ENCODE assay signal across 8 cellular contexts in genomic region chr9:92146610-92147009, GRCh38. TPM values are rescaled to one million over a fixed set of nuclear protein-coding genes. Genes with fewer than 3 reads are reported as not detected.
DNase-seq lines count a peak whose midpoint lies in the region; FAIRE-seq and TF ChIP-seq lines count a peak whose summit lies in the region.

No MANE protein-coding gene starts in this region.

- POLR2A ChIA-PET in SK-N-SH (lab: Yijun Ruan, JAX) = no interaction called here

- H3K36me3 ChIP-seq in ES-I3 (ENCODE audit: insufficient read depth, low read length) (no peaks in the 10 kb centered on the region), SK-N-SH (replicated peaks in 1 of 2; ENCODE audit: control insufficient read depth in 1 of 2, insufficient read depth in 2 of 2, low read length in 1 of 2) (no peaks in the 10 kb centered on the region), prostate gland (no peaks in the 10 kb centered on the region)

- peaks cover 3% of the 10 kb centered on the region for H3F3A ChIP-seq in SK-N-SH (replicated peaks; ENCODE audit: insufficient read depth)

- FAIRE-seq in frontal cortex (lab: Jason Lieb, UNC) = no peak

- H3K9ac ChIP-seq in ES-I3 (ENCODE audit: low read depth, low read length) = peak overlapping the region; percentile 32; the same call in 1 of the 2 replicates
- no peak overlapping the region for H3K9ac ChIP-seq in SK-N-SH

- TF ChIP-seq EP300 in SK-N-SH (IDR thresholded peaks at IDR 0.05; ENCODE audit: borderline replicate concordance in 1 of 2, low read depth in 1 of 2, low read length in 1 of 2) = no peak

- H3K9me2 ChIP-seq in SK-N-SH = no peaks in the 10 kb centered on the region

- no peaks in the 10 kb centered on the region for H3K27me3 ChIP-seq in SK-N-SH (ENCODE audit: insufficient read depth)
- H3K27me3 ChIP-seq in prostate gland (replicated peaks; ENCODE audit: insufficient read depth) = no peaks in the 10 kb centered on the region

- H3K79me2 ChIP-seq in SK-N-SH (ENCODE audit: insufficient read depth) = no peaks in the 10 kb centered on the region

- H3K4me3 ChIP-seq in SK-N-SH (ENCODE audit: low read depth in 2 of 2, low read length in 1 of 2) (no peak overlapping the region), foreskin fibroblast (ENCODE audit: low read depth in 1 of 2, low read length in 2 of 2) (no peak overlapping the region), prostate gland (no peak overlapping the region)

- H3K4me1 ChIP-seq in ES-I3 (ENCODE audit: insufficient read depth, low read length) (peaks cover 7% of the 10 kb centered on the region; the same call in 1 of the 2 replicates), SK-N-SH (ENCODE audit: control insufficient read depth in 1 of 2, insufficient read depth in 2 of 2, low read depth in 1 of 2, low read length in 1 of 2) (peaks cover 12 to 17% of the 10 kb centered on the region in 2 experiments; a peak in 3 of 4 replicates), prostate gland (replicated peaks) (no peaks in the 10 kb centered on the region)

- no peak for TF ChIP-seq POLR2A in prostate gland (IDR thresholded peaks at IDR 0.05)

- H3K4me2 ChIP-seq in SK-N-SH = no peak overlapping the region

- no peak for TF ChIP-seq RAD21 in SK-N-SH (IDR thresholded peaks at IDR 0.05; ENCODE audit: low read length)

- CTCF ChIA-PET in SK-N-SH (lab: Yijun Ruan, JAX) = interaction anchor here (1.1 to 4.2 kb wide), 3 partner anchors 7 to 96 kb away, joined by 4 to 36 read pairs (median 5); no protein-coding TSS in a partner anchor

- peak overlapping the region; percentile 63; the same call in 1 of the 2 replicates for H2AFZ ChIP-seq in SK-N-SH (ENCODE audit: low read depth)

- intact Hi-C loops in prostate gland (cut with DNase I) = no loop called here
- intact Hi-C loops in posterior vena cava (cut with DNase I) = no loop called here

- no peaks in the 10 kb centered on the region for H3K9me3 ChIP-seq in ES-I3 (ENCODE audit: control insufficient read depth, insufficient read depth, low read length)
- H3K9me3 ChIP-seq in SK-N-SH = no peaks in the 10 kb centered on the region
- no peaks in the 10 kb centered on the region for H3K9me3 ChIP-seq in prostate gland

- WGBS in SK-N-SH (ENCODE audit: low lambda C conversion rate) = 88% methylated on average over 3 of the region's 3 CpGs
- WGBS in prostate gland = 42% methylated on average over 3 of the region's 3 CpGs

- no peak for TF ChIP-seq CTCF in SK-N-SH (IDR thresholded peaks at IDR 0.05)
- no peak for TF ChIP-seq CTCF in foreskin fibroblast (IDR thresholded peaks at IDR 0.05; ENCODE audit: low read depth, low read length)
- TF ChIP-seq CTCF in prostate gland (IDR thresholded peaks at IDR 0.05) = no peak

- H4K20me1 ChIP-seq in SK-N-SH (ENCODE audit: insufficient read depth) = no peaks in the 10 kb centered on the region

- DNase-seq in SK-N-SH (no peak), foreskin fibroblast (peak; percentile 10 to 36), prostate gland (ENCODE audit: low spot score) (no peak), posterior vena cava (ENCODE audit: low spot score) (no peak), NCI-H2227 (lab: John Stamatoyannopoulos, UW; ENCODE audit: unreplicated experiment) (no peak), ecto neural progenitor cell (ENCODE audit: low spot score) (no peak), frontal cortex (ENCODE audit: low spot score in 2 of 2) (no peak)

- H3K27ac ChIP-seq in SK-N-SH (ENCODE audit: low read depth in 2 of 2, low read length in 1 of 2) (peak overlapping the region; percentile 52 to 65; a peak in 3 of 4 replicates), prostate gland (peak overlapping the region; percentile 19 to 63)

TF ChIP-seq in SK-N-SH, 30 proteins besides CTCF, POLR2A, EP300 and RAD21:
- no peak for TF ChIP-seq IRF3 (IDR thresholded peaks at IDR 0.05; ENCODE audit: low read depth, low read length)
- TF ChIP-seq NRF1 (IDR thresholded peaks at IDR 0.05; ENCODE audit: low read depth, low read length) = no peak
- TF ChIP-seq, protein P1, sequence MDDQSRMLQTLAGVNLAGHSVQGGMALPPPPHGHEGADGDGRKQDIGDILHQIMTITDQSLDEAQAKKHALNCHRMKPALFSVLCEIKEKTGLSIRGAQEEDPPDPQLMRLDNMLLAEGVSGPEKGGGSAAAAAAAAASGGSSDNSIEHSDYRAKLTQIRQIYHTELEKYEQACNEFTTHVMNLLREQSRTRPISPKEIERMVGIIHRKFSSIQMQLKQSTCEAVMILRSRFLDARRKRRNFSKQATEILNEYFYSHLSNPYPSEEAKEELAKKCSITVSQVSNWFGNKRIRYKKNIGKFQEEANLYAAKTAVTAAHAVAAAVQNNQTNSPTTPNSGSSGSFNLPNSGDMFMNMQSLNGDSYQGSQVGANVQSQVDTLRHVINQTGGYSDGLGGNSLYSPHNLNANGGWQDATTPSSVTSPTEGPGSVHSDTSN (IDR thresholded peaks at IDR 0.05) = no peak
- no peak for TF ChIP-seq TAF1 (IDR thresholded peaks at IDR 0.05; ENCODE audit: borderline replicate concordance, low read depth, low read length)
- TF ChIP-seq POLR2AphosphoS5 (IDR thresholded peaks at IDR 0.05; ENCODE audit: low read depth, low read length) = no peak
- no peak for TF ChIP-seq RFX5 (IDR thresholded peaks at IDR 0.05; ENCODE audit: low read length)
- TF ChIP-seq, protein P2, sequence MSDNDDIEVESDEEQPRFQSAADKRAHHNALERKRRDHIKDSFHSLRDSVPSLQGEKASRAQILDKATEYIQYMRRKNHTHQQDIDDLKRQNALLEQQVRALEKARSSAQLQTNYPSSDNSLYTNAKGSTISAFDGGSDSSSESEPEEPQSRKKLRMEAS (IDR thresholded peaks at IDR 0.05; ENCODE audit: low read depth) = no peak
- no peak for TF ChIP-seq SMC3 (IDR thresholded peaks at IDR 0.05; ENCODE audit: low read depth, low read length)
- TF ChIP-seq, protein P3, sequence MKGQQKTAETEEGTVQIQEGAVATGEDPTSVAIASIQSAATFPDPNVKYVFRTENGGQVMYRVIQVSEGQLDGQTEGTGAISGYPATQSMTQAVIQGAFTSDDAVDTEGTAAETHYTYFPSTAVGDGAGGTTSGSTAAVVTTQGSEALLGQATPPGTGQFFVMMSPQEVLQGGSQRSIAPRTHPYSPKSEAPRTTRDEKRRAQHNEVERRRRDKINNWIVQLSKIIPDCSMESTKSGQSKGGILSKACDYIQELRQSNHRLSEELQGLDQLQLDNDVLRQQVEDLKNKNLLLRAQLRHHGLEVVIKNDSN (IDR thresholded peaks at IDR 0.05; ENCODE audit: borderline replicate concordance, low read depth) = no peak
- TF ChIP-seq GATA2 (CRISPR knock-in tag; IDR thresholded peaks at IDR 0.05) = no peak
- TF ChIP-seq MXI1 (IDR thresholded peaks at IDR 0.05; ENCODE audit: low read depth, low read length) = no peak

RNA-seq across cellular contexts. Expression of gene SPTLC1, which starts 31.4 kb away (rescaled TPM):
- 53.9 and 62.0 TPM in 2 replicates for polyA plus RNA-seq in SK-N-SH (2012; rRNA removed)
- polyA plus RNA-seq in SK-N-SH (2012; cell fraction: cytosol; rRNA removed) = 61.8 and 63.3 TPM in 2 replicates
- 43.2 and 78.6 TPM in 2 replicates for polyA plus RNA-seq in SK-N-SH (2012; cell fraction: nucleus; rRNA removed)
- total RNA-seq in prostate gland (10 to 100 TPM; 69.5 to 87.2 TPM), posterior vena cava (10 to 100 TPM; 39.3 to 43.1 TPM), frontal cortex (81.9 TPM)

Comparison
In these comparisons a context has a peak if more than half of its experiments do, and no peak if none do; other contexts are left out.
1. DNase-seq: peak in foreskin fibroblast (2 of 2); none in SK-N-SH (single experiment), prostate gland (single experiment), posterior vena cava (single experiment), NCI-H2227 (single experiment), ecto neural progenitor cell (single experiment) and frontal cortex (0 of 2).